8 cellular contexts compared by ENCODE assay signal in genomic region chr5:1140188-1140817, GRCh38. TPM values are rescaled to one million over a fixed set of nuclear protein-coding genes. Genes with fewer than 3 reads are reported as not detected.
A peak's percentile ranks its signal among the peaks of the same experiment; 100 is the strongest.
DNase-seq lines count a peak whose midpoint lies in the region; ATAC-seq and TF ChIP-seq lines count a peak whose summit lies in the region.

No MANE protein-coding gene starts in this region.

- H3K4me2 ChIP-seq in BLaER1 (peak overlapping the region; percentile 88), MM.1S (ENCODE audit: low read depth, low read length) (peak overlapping the region; percentile 56)

- intact Hi-C loops in left cardiac atrium (cut with DNase I) (loop anchor here in 1 of 2 donors (10.0 kb wide), 1 partner anchor 216 kb away; no protein-coding TSS in a partner anchor), gastrocnemius medialis (cut with DNase I; ENCODE audit: low total_unique reads) (loop anchor here (1.0 to 5.0 kb wide), 4 partner anchors 38 to 217 kb away; no protein-coding TSS in a partner anchor)

- in situ Hi-C loops in gastrocnemius medialis (cut with MboI; ENCODE audit: low sequenced_read_pairs in 4 of 4), result loop anchor here in 2 of 4 donors (25.0 kb wide), 2 partner anchors 128 to 153 kb away; partner anchors contain the start of gene NKD2 (in 1 of the 2)

- H3K27ac ChIP-seq in BLaER1, result peak overlapping the region; percentile 85
- no peak overlapping the region for H3K27ac ChIP-seq in MM.1S (ENCODE audit: low read length)
- H3K27ac ChIP-seq in gastrocnemius medialis, result no peak overlapping the region

- H3K79me2 ChIP-seq in MM.1S (ENCODE audit: low read length), result no peaks in the 10 kb centered on the region

- peak overlapping the region; percentile 64; the same call in 1 of the 2 replicates for H3K9ac ChIP-seq in BLaER1
- no peak overlapping the region; the same call in 1 of the 2 replicates for H3K9ac ChIP-seq in MM.1S (ENCODE audit: low read length)

- no peak for TF ChIP-seq POLR2A in gastrocnemius medialis (IDR thresholded peaks at IDR 0.05)

- H3K9me2 ChIP-seq in MM.1S (replicated peaks; ENCODE audit: insufficient read depth, low read length), result no peaks in the 10 kb centered on the region

- H3K36me3 ChIP-seq in BLaER1, result no peaks in the 10 kb centered on the region
- H3K36me3 ChIP-seq in MM.1S (replicated peaks; ENCODE audit: insufficient read depth, low read length), result no peaks in the 10 kb centered on the region
- H3K36me3 ChIP-seq in gastrocnemius medialis, result no peaks in the 10 kb centered on the region

- H4K20me1 ChIP-seq in BLaER1 (no peaks in the 10 kb centered on the region), MM.1S (ENCODE audit: insufficient read depth, low read length) (no peaks in the 10 kb centered on the region)

- H2AFZ ChIP-seq in MM.1S (ENCODE audit: low read length), result 0 out of 2 replicates have a peak overlapping the region, but pooled peaks have one; percentile 43

- H3K9me3 ChIP-seq in BLaER1, result no peaks in the 10 kb centered on the region
- H3K9me3 ChIP-seq in MM.1S (replicated peaks; ENCODE audit: insufficient read depth, low read length), result no peaks in the 10 kb centered on the region
- H3K9me3 ChIP-seq in gastrocnemius medialis, result no peaks in the 10 kb centered on the region

- TF ChIP-seq CTCF in MM.1S (IDR thresholded peaks at IDR 0.05; ENCODE audit: low read length) (peak; percentile 92), gastrocnemius medialis (IDR thresholded peaks at IDR 0.05 in 4 of 5, conservative IDR thresholded peaks at IDR 0.05 in 1 of 5) (peak; percentile 48 to 85 (median 80))

- no peaks in the 10 kb centered on the region for H3K27me3 ChIP-seq in BLaER1
- no peaks in the 10 kb centered on the region for H3K27me3 ChIP-seq in MM.1S (replicated peaks; ENCODE audit: insufficient read depth, low read length)
- H3K27me3 ChIP-seq in gastrocnemius medialis, result peaks cover 0 to 8% (median 0%) of the 10 kb centered on the region in 3 donors

- H3K4me1 ChIP-seq in BLaER1 (peaks cover 97% of the 10 kb centered on the region), MM.1S (ENCODE audit: low read length) (peaks cover 23% of the 10 kb centered on the region), gastrocnemius medialis (peaks cover 0 to 3% of the 10 kb centered on the region in 2 donors)

- H3K4me3 ChIP-seq in BLaER1 (peak overlapping the region; percentile 44; the same call in 1 of the 2 replicates), MM.1S (ENCODE audit: low read length) (no peak overlapping the region), gastrocnemius medialis (no peak overlapping the region)

- H3F3A ChIP-seq in MM.1S (ENCODE audit: insufficient read depth, low read length), result peaks cover 7% of the 10 kb centered on the region; the same call in 1 of the 2 replicates

- ATAC-seq in GM21447 (IDR thresholded peaks at IDR 0.05; ENCODE audit: unreplicated experiment) (peak; percentile 83), left cardiac atrium (peak; percentile 84 to 86), gastrocnemius medialis (peak; percentile 52 to 75)

- DNase-seq in MM.1S, result peak; percentile 84
- peak; percentile 24 for DNase-seq in SKM-1 treated with dmso at 0.1 percent for 144 hours (lab: John Stamatoyannopoulos, UW; ENCODE audit: unreplicated experiment)
- DNase-seq in activated naive CD4-positive, alpha-beta T cell treated with anti-CD3 and anti-CD28 coated beads, Interleukin-2, amount 50 U/mL, for 16 hours, result peak; percentile 82
- DNase-seq in left cardiac atrium, result peak; percentile 83
- DNase-seq in gastrocnemius medialis, result peak; percentile 54 to 62
- DNase-seq in COLO829 (ENCODE audit: low spot score), result no peak

RNA-seq across cellular contexts. Expression of gene SLC12A7, which starts 28.4 kb away (rescaled TPM):
- total RNA-seq in left cardiac atrium, result 10 to 100 TPM; 53.7 to 54.1 TPM
- 1 to 10 TPM; 1.6 to 5.3 (median 3.5) TPM for total RNA-seq in gastrocnemius medialis

Comparison
In these comparisons a context has a peak if more than half of its experiments do, and no peak if none do; other contexts are left out.
1. RNA of gene SLC12A7, which starts 28.4 kb away (total RNA-seq): 53.7 to 54.1 TPM in left cardiac atrium; 1.6 to 5.3 TPM in gastrocnemius medialis; every median in the first group is over 4 times any median in the second.
2. Peak in every context shown above with its lines, with median percentiles within 50 percentile points of each other: ATAC-seq.